9 cellular contexts compared by ENCODE assay signal in genomic region chr7:5822422-5822741, GRCh38. TPM values are rescaled to one million over a fixed set of nuclear protein-coding genes. Genes with fewer than 3 reads are reported as not detected.
A peak's percentile ranks its signal among the peaks of the same experiment; 100 is the strongest.
DNase-seq lines count a peak whose midpoint lies in the region; ATAC-seq, FAIRE-seq and TF ChIP-seq lines count a peak whose summit lies in the region.
"Not testable (repeated sequence)": the region's sequence is repeated elsewhere in the genome, so short reads cannot be mapped to it uniquely, and the experiment has no call there.
"Had no signal": no experiment of that assay in that cellular context is flagged by ENCODE, and none has a peak within 500 bp of the region (broad histone marks: within the 10 kb centered on the region; RNA-seq: fewer than 3 reads in every experiment).

No MANE protein-coding gene starts in this region.

- not testable (repeated sequence) for TF ChIP-seq CTCF in A549 (IDR thresholded peaks at IDR 0.05); H9 (conservative IDR thresholded peaks at IDR 0.05); PC-9 (conservative IDR thresholded peaks at IDR 0.05); coronary artery (IDR thresholded peaks at IDR 0.05); heart right ventricle (IDR thresholded peaks at IDR 0.05)

- H2AK5ac ChIP-seq in H9 (ENCODE audit: insufficient read length, low read length), result not testable (repeated sequence)

- TF ChIP-seq EP300 in A549 (IDR thresholded peaks at IDR 0.05), result not testable (repeated sequence)

- H3K4me3 Mint-ChIP-seq in H9 (peak overlapping the region; percentile 84 to 92; a peak in 4 of 5 replicates), naive B cell (peak overlapping the region; percentile 86 to 94 (median 88))
- peak overlapping the region; percentile 81 for H3K4me3 Mint-ChIP-seq in activated T-helper 17 cell treated with anti-CD3 and anti-CD28 coated beads, Interleukin-2, amount 50 U/mL, for 72 hours

- H3K4me1 ChIP-seq in A549; H9 (ENCODE audit: insufficient read depth, low read length): not testable (repeated sequence)
- peaks cover 18% of the 10 kb centered on the region for H3K4me1 ChIP-seq in PC-9 (replicated peaks; ENCODE audit: insufficient read depth)
- peaks cover 0 to 18% (median 6%) of the 10 kb centered on the region in 9 donors for H3K4me1 ChIP-seq in heart right ventricle

- H3F3A ChIP-seq in PC-9 (ENCODE audit: insufficient read depth, low read depth), result peaks cover 11% of the 10 kb centered on the region

- not testable (repeated sequence) for H4K20me1 ChIP-seq in H9 (ENCODE audit: control insufficient read depth, insufficient read depth, insufficient read length); PC-9 (ENCODE audit: insufficient read depth)

- not testable (repeated sequence) for H3K9ac ChIP-seq in H9 (ENCODE audit: extremely low read depth, insufficient read length, low read length)

- H3K4me3 ChIP-seq in A549 (peak overlapping the region; percentile 81), PC-9 (peak overlapping the region; percentile 87), coronary artery (peak overlapping the region; percentile 76), heart right ventricle (peak overlapping the region; percentile 29 to 78 (median 66)), skin epidermis (peak overlapping the region; percentile 52 to 76 (median 66))

- not testable (repeated sequence) for H3K79me2 ChIP-seq in H9 (ENCODE audit: insufficient read depth, low read length); PC-9 (ENCODE audit: low read depth)

- FAIRE-seq in A549 (lab: Jason Lieb, UNC), result not testable (repeated sequence)

- H3K36me3 ChIP-seq in PC-9 (ENCODE audit: low read depth); heart right ventricle: not testable (repeated sequence)

- not testable (repeated sequence) for H3K4ac ChIP-seq in H9 (ENCODE audit: low read depth, low read length)

- H3K79me1 ChIP-seq in H9 (ENCODE audit: insufficient read depth, low read depth, low read length, poor library complexity, severe bottlenecking), result not testable (repeated sequence)

- ATAC-seq in A549 (peak in 1 of 2 experiments; percentile 15; a peak in 2 of 6 replicates), heart right ventricle (peak in 2 of 8 donors; percentile 2 to 7)
- not testable (repeated sequence) for ATAC-seq in activated T-helper 17 cell treated with anti-CD3 and anti-CD28 coated beads, Interleukin-2, amount 50 U/mL, for 72 hours (replicated peaks); naive B cell (ENCODE audit: low read depth in 2 of 2)

- TF ChIP-seq RAD21 in A549 (conservative IDR thresholded peaks at IDR 0.05 in 1 of 2, IDR thresholded peaks at IDR 0.05 in 1 of 2), result not testable (repeated sequence)

- CTCF ChIA-PET in A549 (lab: Yijun Ruan, JAX); PC-9 (lab: Charles Lee): not testable (repeated sequence)

- not testable (repeated sequence) for H3K27ac Mint-ChIP-seq in H9
- H3K27ac Mint-ChIP-seq in activated T-helper 17 cell treated with anti-CD3 and anti-CD28 coated beads, Interleukin-2, amount 50 U/mL, for 72 hours, result peak overlapping the region; percentile 69
- peak overlapping the region; percentile 86 to 95 (median 92) for H3K27ac Mint-ChIP-seq in naive B cell

- not testable (repeated sequence) for H3K27me3 ChIP-seq in H9 (ENCODE audit: insufficient read depth, low read length); PC-9 (ENCODE audit: insufficient read depth, low read depth); heart right ventricle

- not testable (repeated sequence) for H2BK15ac ChIP-seq in H9 (ENCODE audit: low read depth, low read length)

- H3K23me2 ChIP-seq in H9 (ENCODE audit: insufficient read length, low read depth, low read length, poor library complexity, severe bottlenecking), result not testable (repeated sequence)

- H3K4me2 ChIP-seq in A549 (peak overlapping the region; percentile 89), PC-9 (peak overlapping the region; percentile 100)
- not testable (repeated sequence) for H3K4me2 ChIP-seq in H9 (ENCODE audit: insufficient read depth, insufficient read length, low read length)

- H3K18ac ChIP-seq in H9 (ENCODE audit: insufficient read length, low read depth, low read length), result not testable (repeated sequence)

- H3K23ac ChIP-seq in H9 (ENCODE audit: insufficient read length, low read depth, low read length), result not testable (repeated sequence)

- not testable (repeated sequence) for H4K5ac ChIP-seq in H9 (ENCODE audit: insufficient read length, low read depth, low read length)

- intact Hi-C loops in PC-9 (cut with micrococcal nuclease; ENCODE audit: unreplicated experiment); heart right ventricle (cut with DNase I): not testable (repeated sequence)

- not testable (repeated sequence) for H3K56ac ChIP-seq in H9 (ENCODE audit: insufficient read length, low read depth, low read length)

- not testable (repeated sequence) for H2BK12ac ChIP-seq in H9 (ENCODE audit: insufficient read length, low read depth, low read length)

- not testable (repeated sequence) for DNase-seq in A549 (ENCODE audit: low read depth in 1 of 2, low spot score in 1 of 2); H9; PC-9; coronary artery (ENCODE audit: low spot score); heart right ventricle; naive B cell

- not testable (repeated sequence) for H3K36me3 Mint-ChIP-seq in H9 (ENCODE audit: insufficient read depth in 1 of 3, low read depth in 3 of 3); activated T-helper 17 cell treated with anti-CD3 and anti-CD28 coated beads, Interleukin-2, amount 50 U/mL, for 72 hours (ENCODE audit: low read depth); naive B cell

- H4K8ac ChIP-seq in H9 (replicated peaks; ENCODE audit: insufficient read length, low read depth, low read length), result not testable (repeated sequence)

- not testable (repeated sequence) for H2BK120ac ChIP-seq in H9 (ENCODE audit: low read depth, low read length, poor library complexity, severe bottlenecking)

- WGBS in A549 (ENCODE audit: missing lambda C conversion rate), result 35% methylated on average over 10 of the region's 10 CpGs
- WGBS in H9 (ENCODE audit: extremely low coverage, insufficient read length, low lambda C conversion rate), result no CpG with 5 or more reads among the region's 10 CpGs
- WGBS in heart right ventricle, 2 donors, result 81 to 88% methylated on average over 10 of the region's 10 CpGs

- not testable (repeated sequence) for H2BK20ac ChIP-seq in H9 (ENCODE audit: low read depth, low read length, poor library complexity, severe bottlenecking)

- POLR2A ChIA-PET in A549 (lab: Yijun Ruan, JAX) (interaction anchor here (1.1 kb wide), 1 partner anchor 57 kb away, joined by 4 read pairs; no protein-coding TSS in a partner anchor), PC-9 (lab: Charles Lee; ENCODE audit: unreplicated experiment) (interaction anchor here (0.6 to 0.7 kb wide), 3 partner anchors 41 to 186 kb away, joined by 3 to 10 read pairs (median 8); partner anchors contain the start of genes AIMP2, PMS2 and RNF216)

- not testable (repeated sequence) for H3K4me1 Mint-ChIP-seq in H9; activated T-helper 17 cell treated with anti-CD3 and anti-CD28 coated beads, Interleukin-2, amount 50 U/mL, for 72 hours
- H3K4me1 Mint-ChIP-seq in naive B cell, result peaks cover 13 to 33% (median 21%) of the 10 kb centered on the region in 3 donors

- not testable (repeated sequence) for H3K9me3 Mint-ChIP-seq in H9; activated T-helper 17 cell treated with anti-CD3 and anti-CD28 coated beads, Interleukin-2, amount 50 U/mL, for 72 hours; naive B cell

- peak overlapping the region; percentile 79 to 92 for H3K27ac ChIP-seq in A549
- H3K27ac ChIP-seq in H9 (ENCODE audit: insufficient read length, low read depth, low read length), result not testable (repeated sequence)
- peak overlapping the region; percentile 78 for H3K27ac ChIP-seq in PC-9
- H3K27ac ChIP-seq in coronary artery, result peak overlapping the region; percentile 12 to 74
- peak overlapping the region in 9 of 10 donors; percentile 36 to 93 (median 81) for H3K27ac ChIP-seq in heart right ventricle
- H3K27ac ChIP-seq in skin epidermis, result peak overlapping the region; percentile 59 to 92 (median 81)

- H3K14ac ChIP-seq in H9 (ENCODE audit: insufficient read depth, low read length), result not testable (repeated sequence)

- TF ChIP-seq POLR2A in A549 (IDR thresholded peaks at IDR 0.05; ENCODE audit: low read length), result not testable (repeated sequence)

- not testable (repeated sequence) for H4K91ac ChIP-seq in H9 (ENCODE audit: insufficient read length, low read depth, low read length)

- not testable (repeated sequence) for H3K9me2 ChIP-seq in PC-9 (ENCODE audit: insufficient read depth)

- not testable (repeated sequence) for H2AFZ ChIP-seq in H9 (ENCODE audit: low read length)
- H2AFZ ChIP-seq in PC-9, result peak overlapping the region; percentile 96

- TSS peak; percentile 69 for BruUV-seq in PC-9 (replicated peaks; lab: Mats Ljungman, UMichigan)

- not testable (repeated sequence) for H3K27me3 Mint-ChIP-seq in H9 (ENCODE audit: low read depth); activated T-helper 17 cell treated with anti-CD3 and anti-CD28 coated beads, Interleukin-2, amount 50 U/mL, for 72 hours; naive B cell

- H3T11ph ChIP-seq in H9 (ENCODE audit: low read length), result not testable (repeated sequence)

- H3K9me3 ChIP-seq in A549; H9 (ENCODE audit: control insufficient read depth, low read depth, low read length); PC-9 (ENCODE audit: insufficient read depth, low read depth); heart right ventricle: not testable (repeated sequence)

- not testable (repeated sequence) for H2BK5ac ChIP-seq in H9 (ENCODE audit: insufficient read length, low read length)

RNA-seq across cellular contexts. Expression of gene RNF216, which starts 40.9 kb away (rescaled TPM):
- polyA plus RNA-seq in A549 (2011; rRNA removed), result 32.3 and 32.8 TPM in 2 replicates
- polyA plus RNA-seq in A549 (2012; cell fraction: cytosol; rRNA removed), result 14.7 and 17.8 TPM in 2 replicates
- 30.8 and 34.8 TPM in 2 replicates for polyA plus RNA-seq in A549 (2012; cell fraction: nucleus; rRNA removed)
- 22.3 to 23.1 TPM (median 22.5 TPM) in 3 replicates for polyA plus RNA-seq in A549 (2017; fragmentation: RNase III; extraction: RNeasy Plus Mini Kit Qiagen cat#74134 plus additional on column Dnase treatment)
- 39.2 and 39.6 TPM in 2 replicates for polyA minus RNA-seq in A549 (2011; rRNA and poly(A)+ RNA removed)
- 29.9 and 30.2 TPM in 2 replicates for total RNA-seq in H9 (2021)
- total RNA-seq in PC-9 (2021), result 38.0 and 39.9 TPM in 2 replicates
- total RNA-seq in activated T-helper 17 cell treated with anti-CD3 and anti-CD28 coated beads, Interleukin-2, amount 50 U/mL, for 72 hours, result 10 to 100 TPM; 22.4 to 28.3 TPM
- total RNA-seq in heart right ventricle, result 10 to 100 TPM; 21.1 to 31.5 (median 26.3) TPM
- polyA plus RNA-seq in heart right ventricle, result 10 to 100 TPM; 12.8 to 13.5 TPM
- 10 to 100 TPM; 16.0 to 39.2 (median 22.6) TPM for polyA plus RNA-seq in naive B cell (ENCODE audit: low read depth in 6 of 6)

RNA-seq across cellular contexts. Expression of gene OCM, which starts 58.2 kb away (rescaled TPM):
- polyA plus RNA-seq in A549 (2011; rRNA removed), result not detected in 2 replicates
- polyA plus RNA-seq in A549 (2012; cell fraction: cytosol; rRNA removed), result not detected in 2 replicates
- polyA plus RNA-seq in A549 (2012; cell fraction: nucleus; rRNA removed), result not detected in 2 replicates
- polyA plus RNA-seq in A549 (2017; fragmentation: RNase III; extraction: RNeasy Plus Mini Kit Qiagen cat#74134 plus additional on column Dnase treatment), result not detected in 3 replicates
- polyA minus RNA-seq in A549 (2011; rRNA and poly(A)+ RNA removed), result not detected in 2 replicates
- not detected in 2 replicates for total RNA-seq in H9 (2021)
- 0.83 TPM in 1 of 2 replicates, not detected in the other for total RNA-seq in PC-9 (2021)
- total RNA-seq in activated T-helper 17 cell treated with anti-CD3 and anti-CD28 coated beads, Interleukin-2, amount 50 U/mL, for 72 hours, result not detected
- not detected for total RNA-seq in heart right ventricle
- polyA plus RNA-seq in heart right ventricle, result not detected
- polyA plus RNA-seq in naive B cell (ENCODE audit: low read depth in 6 of 6), result under 1 TPM in 2 of 6 donors, not detected in 4; 0.47 to 0.52 TPM
- total RNA-seq: A172 had no signal
